Comparison of ENCODE assay signal across 11 cellular contexts in the genomic region with DNA sequence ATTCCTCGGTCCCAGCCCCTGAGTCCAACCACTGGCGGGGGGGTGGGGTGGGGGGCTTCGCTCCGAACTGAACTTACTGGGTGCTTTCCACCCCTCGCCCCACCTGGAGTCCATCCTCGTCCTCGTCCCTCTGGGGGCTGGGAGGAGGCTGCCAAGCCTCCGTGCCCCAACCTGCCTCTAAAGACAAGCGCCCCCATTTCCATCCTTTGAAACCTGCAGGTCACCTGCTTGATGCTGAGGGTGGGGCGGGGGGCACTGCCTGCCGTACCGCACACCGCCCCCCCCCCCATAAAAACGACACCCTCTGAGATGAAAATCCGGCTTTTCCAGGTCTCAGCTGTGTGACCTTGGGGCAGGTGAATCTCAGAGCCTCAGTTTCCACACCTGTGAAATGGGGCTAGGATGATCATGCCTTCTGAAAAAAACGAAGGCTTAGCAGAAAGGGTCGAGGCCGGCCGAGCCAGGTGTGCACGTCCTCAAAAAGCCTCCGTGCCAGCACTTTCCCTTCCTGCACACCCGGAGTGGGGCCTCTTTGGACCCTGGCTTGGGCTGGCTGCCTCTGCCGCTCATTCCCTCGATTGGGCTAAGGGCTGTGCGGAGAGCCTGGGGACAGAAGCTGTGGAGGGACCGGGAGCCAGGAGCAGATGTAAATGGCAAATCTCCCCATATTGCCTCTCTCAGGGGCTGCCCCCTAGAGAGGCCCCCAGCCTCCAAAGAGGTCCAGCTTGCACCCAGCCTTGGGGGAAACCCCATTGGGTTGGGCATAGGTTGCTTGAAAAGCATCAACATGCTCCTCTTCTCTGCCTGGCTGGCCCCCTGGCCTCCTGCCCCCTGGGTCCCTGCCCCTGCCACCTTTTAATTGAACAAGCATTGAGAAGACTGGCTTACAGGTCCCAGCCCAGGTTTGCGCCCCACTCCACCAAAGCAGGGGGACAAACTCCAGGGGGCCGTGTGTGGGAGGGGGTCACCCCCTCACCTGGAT. TPM values are rescaled to one million over a fixed set of nuclear protein-coding genes. Genes with fewer than 3 reads are reported as not detected.
DNase-seq lines count a peak whose midpoint lies in the region; ATAC-seq, FAIRE-seq and TF ChIP-seq lines count a peak whose summit lies in the region.
"Had no signal": no experiment of that assay in that cellular context is flagged by ENCODE, and none has a peak within 500 bp of the region (broad histone marks: within the 10 kb centered on the region; RNA-seq: fewer than 3 reads in every experiment).

No MANE protein-coding gene starts in this region.

- peaks cover 7% of the 10 kb centered on the region for H3K4me1 Mint-ChIP-seq in chondrocyte (ENCODE audit: low read depth)
- H3K4me1 Mint-ChIP-seq in stimulated activated naive B cell treated with anti-CD40 and anti-IgM and Interleukin-4, amounts not matched to agents 10 μg/mL and 1 μg/mL and 100 μg/mL, for 72 hours: peaks cover 6 to 24% of the 10 kb centered on the region in 2 donors
- no peaks in the 10 kb centered on the region for H3K4me1 Mint-ChIP-seq in activated T-helper 2 cell treated with anti-CD3 and anti-CD28 coated beads, Interferon-gamma antibody, Interleukin-2, Interleukin-4, amounts not matched to agents 10 μg/mL and 5 μg/mL and 100 μg/mL, durations not matched to agents 14 hours and 24 hours and 36 hours (ENCODE audit: low read depth)

- H2AFZ ChIP-seq in HepG2 (ENCODE audit: low read length): no peak overlapping the region

- H3K27me3 ChIP-seq in HepG2 (ENCODE audit: control insufficient read depth in 1 of 2, insufficient read depth in 2 of 2, low read length in 2 of 2): peaks cover 5 to 55% of the 10 kb centered on the region in 2 experiments; a peak in 4 of 5 replicates

- CTCF ChIA-PET in HepG2 (lab: Yijun Ruan, JAX; ENCODE audit: low intra/inter-chr PET ratio, low total read pairs): no interaction called here

- 57% methylated on average over 19 of the region's 28 CpGs for whole genome bisulfite sequencing in HepG2 (ENCODE audit: low lambda C conversion rate)

- H3K27ac Mint-ChIP-seq in chondrocyte (ENCODE audit: unreplicated experiment): no peak overlapping the region
- H3K27ac Mint-ChIP-seq in stimulated activated naive B cell treated with anti-CD40 and anti-IgM and Interleukin-4, amounts not matched to agents 10 μg/mL and 1 μg/mL and 100 μg/mL, for 72 hours: no peak overlapping the region
- no peak overlapping the region for H3K27ac Mint-ChIP-seq in activated T-helper 2 cell treated with anti-CD3 and anti-CD28 coated beads, Interferon-gamma antibody, Interleukin-2, Interleukin-4, amounts not matched to agents 10 μg/mL and 5 μg/mL and 100 μg/mL, durations not matched to agents 14 hours and 24 hours and 36 hours
- H3K27ac Mint-ChIP-seq: activated naive CD4-positive, alpha-beta T cell treated with anti-CD3 and anti-CD28 coated beads, Interleukin-2, amount 50 U/mL, for 72 hours had no signal

- BruUV-seq in HepG2 (replicated peaks; lab: Mats Ljungman, UMichigan): no TSS peak

- no peaks in the 10 kb centered on the region for H3K36me3 Mint-ChIP-seq in chondrocyte (ENCODE audit: low read depth)
- H3K36me3 Mint-ChIP-seq in stimulated activated naive B cell treated with anti-CD40 and anti-IgM and Interleukin-4, amounts not matched to agents 10 μg/mL and 1 μg/mL and 100 μg/mL, for 72 hours: no peaks in the 10 kb centered on the region
- H3K36me3 Mint-ChIP-seq in activated T-helper 2 cell treated with anti-CD3 and anti-CD28 coated beads, Interferon-gamma antibody, Interleukin-2, Interleukin-4, amounts not matched to agents 10 μg/mL and 5 μg/mL and 100 μg/mL, durations not matched to agents 14 hours and 24 hours and 36 hours (ENCODE audit: low read depth): no peaks in the 10 kb centered on the region
- H3K36me3 Mint-ChIP-seq: activated naive CD4-positive, alpha-beta T cell treated with anti-CD3 and anti-CD28 coated beads, Interleukin-2, amount 50 U/mL, for 72 hours had no signal

- no peaks in the 10 kb centered on the region for H3K9me3 Mint-ChIP-seq in chondrocyte (ENCODE audit: low read depth)
- no peaks in the 10 kb centered on the region for H3K9me3 Mint-ChIP-seq in stimulated activated naive B cell treated with anti-CD40 and anti-IgM and Interleukin-4, amounts not matched to agents 10 μg/mL and 1 μg/mL and 100 μg/mL, for 72 hours
- H3K9me3 Mint-ChIP-seq in activated T-helper 2 cell treated with anti-CD3 and anti-CD28 coated beads, Interferon-gamma antibody, Interleukin-2, Interleukin-4, amounts not matched to agents 10 μg/mL and 5 μg/mL and 100 μg/mL, durations not matched to agents 14 hours and 24 hours and 36 hours: no peaks in the 10 kb centered on the region
- H3K9me3 Mint-ChIP-seq: activated naive CD4-positive, alpha-beta T cell treated with anti-CD3 and anti-CD28 coated beads, Interleukin-2, amount 50 U/mL, for 72 hours had no signal

- no peak overlapping the region for H3K4me2 ChIP-seq in HepG2 (ENCODE audit: low read depth, low read length)

- in situ Hi-C loops in HepG2 (cut with HindIII; ENCODE audit: extremely low pct_ligation_motif_present, low pct_unique_long_range_greater_than_20kb): no loop called here

- POLR2A ChIA-PET in HepG2 (lab: Yijun Ruan, JAX): no interaction called here

- H3K27me3 Mint-ChIP-seq in chondrocyte (ENCODE audit: low read depth): peaks cover 24% of the 10 kb centered on the region
- peaks cover 56 to 74% of the 10 kb centered on the region in 2 donors for H3K27me3 Mint-ChIP-seq in stimulated activated naive B cell treated with anti-CD40 and anti-IgM and Interleukin-4, amounts not matched to agents 10 μg/mL and 1 μg/mL and 100 μg/mL, for 72 hours
- H3K27me3 Mint-ChIP-seq in activated T-helper 2 cell treated with anti-CD3 and anti-CD28 coated beads, Interferon-gamma antibody, Interleukin-2, Interleukin-4, amounts not matched to agents 10 μg/mL and 5 μg/mL and 100 μg/mL, durations not matched to agents 14 hours and 24 hours and 36 hours (ENCODE audit: low read depth): peaks cover 29% of the 10 kb centered on the region

- peak overlapping the region; percentile 9 for H3K4me3 Mint-ChIP-seq in chondrocyte (ENCODE audit: unreplicated experiment)
- peak overlapping the region; percentile 36 to 48 for H3K4me3 Mint-ChIP-seq in stimulated activated naive B cell treated with anti-CD40 and anti-IgM and Interleukin-4, amounts not matched to agents 10 μg/mL and 1 μg/mL and 100 μg/mL, for 72 hours
- H3K4me3 Mint-ChIP-seq in activated T-helper 2 cell treated with anti-CD3 and anti-CD28 coated beads, Interferon-gamma antibody, Interleukin-2, Interleukin-4, amounts not matched to agents 10 μg/mL and 5 μg/mL and 100 μg/mL, durations not matched to agents 14 hours and 24 hours and 36 hours (ENCODE audit: low read depth): no peak overlapping the region

- no peak for TF ChIP-seq RAD21 in HepG2 (CRISPR knock-in tag; IDR thresholded peaks at IDR 0.05)

- H3K4me1 ChIP-seq in HepG2 (ENCODE audit: insufficient read depth, low read length): peaks cover 22% of the 10 kb centered on the region; the same call in 1 of the 2 replicates

- FAIRE-seq in HepG2 (lab: Jason Lieb, UNC): no peak

- DNase-seq in activated CD4-positive, CD25-positive, alpha-beta regulatory T cell treated with anti-CD3 and anti-CD28 coated beads, Interleukin-2, amount 50 U/mL, for 72 hours: peak; percentile 29
- no peak for DNase-seq in activated CD4-positive, CD25-positive, alpha-beta regulatory T cell (lab: John Stamatoyannopoulos, UW)
- peak; percentile 83 for DNase-seq in chondrocyte (ENCODE audit: low spot score)
- no peak for DNase-seq in HepG2 (ENCODE audit: low spot score)
- DNase-seq in stimulated activated naive B cell treated with anti-CD40 and anti-IgM and Interleukin-4, amounts not matched to agents 10 μg/mL and 1 μg/mL and 100 μg/mL, for 72 hours: no peak
- DNase-seq in C1 segment of cervical spinal cord (lab: John Stamatoyannopoulos, UW): no peak
- no peak for DNase-seq in activated T-helper 2 cell treated with anti-CD3 and anti-CD28 coated beads, Interferon-gamma antibody, Interleukin-2, Interleukin-4, amounts not matched to agents 10 μg/mL and 5 μg/mL and 100 μg/mL, durations not matched to agents 14 hours and 24 hours and 36 hours (ENCODE audit: low spot score)
- no peak for DNase-seq in NCI-H2107 (lab: John Stamatoyannopoulos, UW)
- DNase-seq: 8988T had no signal

- TF ChIP-seq EP300 in HepG2 (IDR thresholded peaks at IDR 0.05; ENCODE audit: low read depth in 2 of 2, low read length in 2 of 2) (no peak), HepG2 (CRISPR knock-in tag; IDR thresholded peaks at IDR 0.05; ENCODE audit: borderline replicate concordance) (no peak)

- no peaks in the 10 kb centered on the region for H4K20me1 ChIP-seq in HepG2 (ENCODE audit: insufficient read depth, low read length)

- no peak for ATAC-seq in HepG2
- no peak for ATAC-seq in stimulated activated naive B cell treated with anti-CD40 and anti-IgM and Interleukin-4, amounts not matched to agents 10 μg/mL and 1 μg/mL and 100 μg/mL, for 72 hours (replicated peaks)
- ATAC-seq: activated naive CD4-positive, alpha-beta T cell treated with anti-CD3 and anti-CD28 coated beads, Interleukin-2, amount 50 U/mL, for 72 hours had no signal

- no peak overlapping the region for H3K4me3 ChIP-seq in HepG2 (replicated peaks in 1 of 3; ENCODE audit: insufficient read depth in 1 of 3, low read depth in 2 of 3, low read length in 3 of 3)
- H3K4me3 ChIP-seq: lung had no signal

- H3K79me2 ChIP-seq in HepG2 (ENCODE audit: insufficient read depth, low read length): no peaks in the 10 kb centered on the region

- no peak for TF ChIP-seq POLR2A in HepG2 (IDR thresholded peaks at IDR 0.05; ENCODE audit: insufficient read depth in 1 of 2, low read depth in 2 of 2, low read length in 2 of 2)

- no peak overlapping the region for H3K9ac ChIP-seq in HepG2 (ENCODE audit: insufficient read depth, low read depth, low read length)

- intact Hi-C loops in HepG2 (cut with micrococcal nuclease; ENCODE audit: unreplicated experiment): no loop called here
- intact Hi-C loops in activated T-helper 2 cell treated with anti-CD3 and anti-CD28 coated beads, Interferon-gamma antibody, Interleukin-2, Interleukin-4, amounts not matched to agents 10 μg/mL and 5 μg/mL and 100 μg/mL, durations not matched to agents 14 hours and 24 hours and 36 hours (cut with micrococcal nuclease): no loop called here

- no peaks in the 10 kb centered on the region for H3K36me3 ChIP-seq in HepG2 (replicated peaks in 1 of 2; ENCODE audit: control insufficient read depth in 1 of 2, insufficient read depth in 2 of 2, low read length in 2 of 2)

- TF ChIP-seq CTCF in chondrocyte (IDR thresholded peaks at IDR 0.05) (no peak), HepG2 (CRISPR knock-in tag; IDR thresholded peaks at IDR 0.05) (no peak)

- no peak overlapping the region for H3K27ac ChIP-seq in HepG2 (ENCODE audit: extremely low read length, insufficient read depth, low read length)

- H3K9me3 ChIP-seq in HepG2 (ENCODE audit: low read length): no peaks in the 10 kb centered on the region

RNA-seq across cellular contexts. Expression of a gene that starts 1.1 kb away (rescaled TPM):
- total RNA-seq in chondrocyte: 0.65 to 0.72 TPM (median 0.68 TPM) in 3 replicates
- total RNA-seq in HepG2 (2016; rRNA removed; fragmentation: Illumina TruSeq; extraction: Trizol): 0.13 and 0.18 TPM in 2 replicates
- 0.10 TPM in 1 of 2 replicates, not detected in the other for total RNA-seq in HepG2 (2016; cell fraction: cytosol; rRNA removed; fragmentation: Illumina TruSeq; extraction: Trizol; ENCODE audit: low read depth)
- 0.21 and 0.28 TPM in 2 replicates for total RNA-seq in HepG2 (2016; cell fraction: insoluble cytoplasmic fraction; rRNA removed; fragmentation: Illumina TruSeq; extraction: Trizol)
- total RNA-seq in HepG2 (2016; cell fraction: membrane; rRNA removed; fragmentation: Illumina TruSeq; extraction: Trizol): 0.10 and 0.12 TPM in 2 replicates
- 0.13 and 0.19 TPM in 2 replicates for total RNA-seq in HepG2 (2016; cell fraction: nucleus; rRNA removed; fragmentation: Illumina TruSeq; extraction: Trizol)
- 0.13 and 1.5 TPM in 2 replicates for polyA plus RNA-seq in HepG2 (2011; rRNA removed)
- 0.32 and 1.0 TPM in 2 replicates for polyA plus RNA-seq in HepG2 (2011; cell fraction: cytosol; rRNA removed)
- 0.48 and 1.6 TPM in 2 replicates for polyA plus RNA-seq in HepG2 (2011; cell fraction: nucleus; rRNA removed)
- polyA plus RNA-seq in HepG2 (2012): 0.28 and 1.0 TPM in 2 replicates
- polyA plus RNA-seq in HepG2 (2016; cell fraction: cytosol; fragmentation: Illumina TruSeq; extraction: Trizol; ENCODE audit: low read depth): 0.03 and 0.05 TPM in 2 replicates
- 0.22 and 0.29 TPM in 2 replicates for polyA plus RNA-seq in HepG2 (2016; cell fraction: insoluble cytoplasmic fraction; fragmentation: Illumina TruSeq; extraction: Trizol; ENCODE audit: low read depth)
- 0.09 and 0.12 TPM in 2 replicates for polyA plus RNA-seq in HepG2 (2016; cell fraction: membrane; fragmentation: Illumina TruSeq; extraction: Trizol; ENCODE audit: low read depth)
- polyA plus RNA-seq in HepG2 (2016; cell fraction: nucleus; fragmentation: Illumina TruSeq; extraction: Trizol; ENCODE audit: insufficient read depth, low read depth): 0.27 and 0.31 TPM in 2 replicates
- polyA minus RNA-seq in HepG2 (2011; rRNA and poly(A)+ RNA removed; ENCODE audit: low replicate concordance): 0.21 and 0.50 TPM in 2 replicates
- 0.18 and 1.1 TPM in 2 replicates for polyA minus RNA-seq in HepG2 (2011; cell fraction: cytosol; rRNA and poly(A)+ RNA removed)
- polyA minus RNA-seq in HepG2 (2011; cell fraction: nucleus; rRNA and poly(A)+ RNA removed): 0.13 and 0.50 TPM in 2 replicates
- total RNA-seq in activated T-helper 2 cell treated with anti-CD3 and anti-CD28 coated beads, Interferon-gamma antibody, Interleukin-2, Interleukin-4, amounts not matched to agents 10 μg/mL and 5 μg/mL and 100 μg/mL, durations not matched to agents 14 hours and 24 hours and 36 hours: not detected in 2 replicates

Comparison
In these comparisons a context has a peak if more than half of its experiments do, and no peak if none do; other contexts are left out.
1. DNase-seq: peak in activated CD4-positive, CD25-positive, alpha-beta regulatory T cell treated with anti-CD3 and anti-CD28 coated beads, Interleukin-2, amount 50 U/mL, for 72 hours (single experiment) and chondrocyte (single experiment); none in activated CD4-positive, CD25-positive, alpha-beta regulatory T cell (0 of 4), HepG2 (single experiment), stimulated activated naive B cell treated with anti-CD40 and anti-IgM and Interleukin-4, amounts not matched to agents 10 μg/mL and 1 μg/mL and 100 μg/mL, for 72 hours (single experiment), C1 segment of cervical spinal cord (0 of 14), activated T-helper 2 cell treated with anti-CD3 and anti-CD28 coated beads, Interferon-gamma antibody, Interleukin-2, Interleukin-4, amounts not matched to agents 10 μg/mL and 5 μg/mL and 100 μg/mL, durations not matched to agents 14 hours and 24 hours and 36 hours (single experiment) and NCI-H2107 (single experiment).